Comparison of ENCODE assay signal across 2 cellular contexts in the genomic region with DNA sequence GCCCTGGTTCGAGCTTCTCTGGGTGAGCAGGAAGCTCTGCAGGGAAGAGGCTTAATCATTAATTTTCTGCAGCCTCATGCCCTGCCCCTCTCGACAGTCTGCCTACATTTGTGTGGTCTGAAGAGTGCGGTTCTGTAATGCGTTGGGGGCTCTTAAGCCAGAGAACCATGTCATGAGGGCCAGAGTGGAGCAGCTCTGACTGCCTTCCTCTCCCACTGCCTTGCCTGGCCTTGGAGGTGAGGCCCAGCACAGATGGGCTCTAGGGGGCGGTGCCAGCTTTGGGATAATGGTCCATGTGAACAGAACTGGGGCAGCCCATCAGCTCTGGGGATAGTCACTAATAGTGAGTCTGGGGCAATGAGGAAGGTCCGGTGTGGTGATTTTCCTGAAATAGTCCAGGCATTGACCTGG.
TF ChIP-seq lines count a peak whose summit lies in the region.

No MANE protein-coding gene starts in this region.

TF ChIP-seq in GM12878, 131 proteins besides CTCF, POLR2A, EP300 and RAD21:
- TF ChIP-seq, protein P1, sequence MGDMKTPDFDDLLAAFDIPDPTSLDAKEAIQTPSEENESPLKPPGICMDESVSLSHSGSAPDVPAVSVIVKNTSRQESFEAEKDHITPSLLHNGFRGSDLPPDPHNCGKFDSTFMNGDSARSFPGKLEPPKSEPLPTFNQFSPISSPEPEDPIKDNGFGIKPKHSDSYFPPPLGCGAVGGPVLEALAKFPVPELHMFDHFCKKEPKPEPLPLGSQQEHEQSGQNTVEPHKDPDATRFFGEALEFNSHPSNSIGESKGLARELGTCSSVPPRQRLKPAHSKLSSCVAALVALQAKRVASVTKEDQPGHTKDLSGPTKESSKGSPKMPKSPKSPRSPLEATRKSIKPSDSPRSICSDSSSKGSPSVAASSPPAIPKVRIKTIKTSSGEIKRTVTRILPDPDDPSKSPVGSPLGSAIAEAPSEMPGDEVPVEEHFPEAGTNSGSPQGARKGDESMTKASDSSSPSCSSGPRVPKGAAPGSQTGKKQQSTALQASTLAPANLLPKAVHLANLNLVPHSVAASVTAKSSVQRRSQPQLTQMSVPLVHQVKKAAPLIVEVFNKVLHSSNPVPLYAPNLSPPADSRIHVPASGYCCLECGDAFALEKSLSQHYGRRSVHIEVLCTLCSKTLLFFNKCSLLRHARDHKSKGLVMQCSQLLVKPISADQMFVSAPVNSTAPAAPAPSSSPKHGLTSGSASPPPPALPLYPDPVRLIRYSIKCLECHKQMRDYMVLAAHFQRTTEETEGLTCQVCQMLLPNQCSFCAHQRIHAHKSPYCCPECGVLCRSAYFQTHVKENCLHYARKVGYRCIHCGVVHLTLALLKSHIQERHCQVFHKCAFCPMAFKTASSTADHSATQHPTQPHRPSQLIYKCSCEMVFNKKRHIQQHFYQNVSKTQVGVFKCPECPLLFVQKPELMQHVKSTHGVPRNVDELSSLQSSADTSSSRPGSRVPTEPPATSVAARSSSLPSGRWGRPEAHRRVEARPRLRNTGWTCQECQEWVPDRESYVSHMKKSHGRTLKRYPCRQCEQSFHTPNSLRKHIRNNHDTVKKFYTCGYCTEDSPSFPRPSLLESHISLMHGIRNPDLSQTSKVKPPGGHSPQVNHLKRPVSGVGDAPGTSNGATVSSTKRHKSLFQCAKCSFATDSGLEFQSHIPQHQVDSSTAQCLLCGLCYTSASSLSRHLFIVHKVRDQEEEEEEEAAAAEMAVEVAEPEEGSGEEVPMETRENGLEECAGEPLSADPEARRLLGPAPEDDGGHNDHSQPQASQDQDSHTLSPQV (IDR thresholded peaks at IDR 0.05): no peak
- TF ChIP-seq SMC3 (IDR thresholded peaks at IDR 0.05; ENCODE audit: borderline replicate concordance, low read length): peak; percentile 19; the same call in 1 of the 2 replicates

TF ChIP-seq in neural cell, 6 proteins besides CTCF, POLR2A, EP300 and RAD21 (continued from another document):
- no peak for TF ChIP-seq EZH2 (IDR thresholded peaks at IDR 0.05; ENCODE audit: borderline replicate concordance, insufficient read depth, low read length, poor library complexity, severe bottlenecking)
- TF ChIP-seq POLR2AphosphoS5 (IDR thresholded peaks at IDR 0.05): no peak
- TF ChIP-seq SMC3 (conservative IDR thresholded peaks at IDR 0.05; ENCODE audit: poor library complexity): no peak
- no peak for TF ChIP-seq MXI1 (conservative IDR thresholded peaks at IDR 0.05; ENCODE audit: poor library complexity, severe bottlenecking)
